ENCODE assay signal across 8 cellular contexts in the genomic region with DNA sequence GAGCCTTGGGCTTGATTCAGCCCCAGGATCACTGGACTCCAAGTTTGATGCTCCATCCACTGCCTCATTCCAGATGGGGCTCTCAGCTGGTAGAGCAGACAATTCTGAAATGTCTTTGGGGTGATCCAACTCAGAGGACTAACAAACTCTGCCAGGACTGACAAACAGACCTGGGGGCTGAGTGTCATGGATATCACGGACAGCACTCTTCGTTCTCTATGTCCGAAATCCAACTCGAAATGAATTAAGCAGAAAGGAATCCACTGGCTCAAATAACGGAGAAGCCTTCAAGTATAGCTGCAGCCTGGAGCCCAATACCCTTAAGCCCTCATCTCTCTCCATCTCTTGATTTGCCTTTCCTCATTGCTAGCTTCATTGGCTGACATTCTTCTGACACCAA. TPM values are rescaled to one million over a fixed set of nuclear protein-coding genes. Genes with fewer than 3 reads are reported as not detected.
"Had no signal": no experiment of that assay in that cellular context is flagged by ENCODE, and none has a peak within 500 bp of the region (broad histone marks: within the 10 kb centered on the region; RNA-seq: fewer than 3 reads in every experiment).

No MANE protein-coding gene starts in this region.

- DNase-seq: H9, HCEC 1CT had no signal

- H3K4me3 ChIP-seq: GM23338 had no signal

- ATAC-seq: GM23338 had no signal

- H3K9me3 Mint-ChIP-seq: GM23338, H9, IgD-negative memory B cell had no signal

- FAIRE-seq: H1, H54, HTR-8/SVneo had no signal

- H3K27ac Mint-ChIP-seq: GM23338 had no signal

- H2AFZ ChIP-seq: GM23338 had no signal

- H3K4me2 ChIP-seq: GM23338 had no signal

- H3K4me1 Mint-ChIP-seq: GM23338, H9, IgD-negative memory B cell had no signal

- H3K4me3 Mint-ChIP-seq: GM23338, H9, IgD-negative memory B cell had no signal

- H3K36me3 Mint-ChIP-seq: IgD-negative memory B cell had no signal

RNA-seq across cellular contexts. Expression of gene SLC38A3, which starts 14.2 kb away (rescaled TPM):
- total RNA-seq: HT-29 had no signal
- polyA plus RNA-seq: IgD-negative memory B cell had no signal

RNA-seq across cellular contexts. Expression of gene GNAT1, which starts 27.9 kb away (rescaled TPM):
- total RNA-seq: GM23338, H1, H9 had no signal
- polyA plus RNA-seq: GM23338, IgD-negative memory B cell had no signal

RNA-seq across cellular contexts. Expression of gene SEMA3B, which starts 49.7 kb away (rescaled TPM):
- polyA plus RNA-seq: IgD-negative memory B cell had no signal

RNA-seq across cellular contexts. Expression of gene LSMEM2, which starts 59.6 kb away (rescaled TPM):
- total RNA-seq: HT-29 had no signal
